Comparison of ENCODE assay signal across 20 cellular contexts in genomic region chr2:71783815-71784214, GRCh38.
DNase-seq lines count a peak whose midpoint lies in the region; ATAC-seq and TF ChIP-seq lines count a peak whose summit lies in the region.
"Had no signal": no experiment of that assay in that cellular context is flagged by ENCODE, and none has a peak within 500 bp of the region (broad histone marks: within the 10 kb centered on the region; RNA-seq: fewer than 3 reads in every experiment).

No MANE protein-coding gene starts in this region.

- no peaks in the 10 kb centered on the region for H3K9me2 ChIP-seq in PC-9 (ENCODE audit: insufficient read depth)

- peak; percentile 50 for DNase-seq in activated effector memory CD4-positive, alpha-beta T cell treated with anti-CD3 and anti-CD28 coated beads, Interleukin-2, amount 50 U/mL, for 16 hours
- no peak for DNase-seq in activated effector memory CD4-positive, alpha-beta T cell treated with Interleukin-2 at 50 U/mL for 16 hours
- DNase-seq in PC-9 (no peak), lung (ENCODE audit: low spot score) (peak; percentile 11), type B pancreatic cell (ENCODE audit: extremely low spot score, unreplicated experiment) (peak; percentile 13), upper lobe of right lung (no peak), caudate nucleus (lab: John Stamatoyannopoulos, UW) (no peak), ovary (no peak)
- DNase-seq: Calu3; CD4-positive, alpha-beta memory T cell; GF-D8; GOT3; KG1; NCI-H1105 treated with DMSO at 0.1 percent for 48 hours; NCI-H1694; NCI-H510A; NCI-H774; SHP77 treated with DMSO at 0.1 percent for 48 hours had no signal

- POLR2A ChIA-PET in PC-9 (lab: Charles Lee; ENCODE audit: unreplicated experiment): no interaction called here

- H2AFZ ChIP-seq in PC-9: no peak overlapping the region

- H3F3A ChIP-seq in PC-9 (ENCODE audit: insufficient read depth, low read depth): peaks cover 31% of the 10 kb centered on the region

- H3K9me3 Mint-ChIP-seq in type B pancreatic cell: no peaks in the 10 kb centered on the region
- H3K9me3 Mint-ChIP-seq: CD4-positive, alpha-beta memory T cell had no signal

- CTCF ChIA-PET in PC-9 (lab: Charles Lee): interaction anchor here (0.9 kb wide), 1 partner anchor 14 kb away, joined by 4 read pairs; no protein-coding TSS in a partner anchor

- peak overlapping the region; percentile 42 for H3K27ac Mint-ChIP-seq in type B pancreatic cell
- H3K27ac Mint-ChIP-seq: CD4-positive, alpha-beta memory T cell had no signal

- H3K79me2 ChIP-seq in PC-9 (ENCODE audit: low read depth): no peaks in the 10 kb centered on the region

- no peak overlapping the region for H3K4me3 Mint-ChIP-seq in type B pancreatic cell
- H3K4me3 Mint-ChIP-seq: CD4-positive, alpha-beta memory T cell had no signal

- no TSS peak for BruUV-seq in PC-9 (replicated peaks; lab: Mats Ljungman, UMichigan)

- H3K36me3 Mint-ChIP-seq in type B pancreatic cell: no peaks in the 10 kb centered on the region
- H3K36me3 Mint-ChIP-seq: CD4-positive, alpha-beta memory T cell had no signal

- H3K9me3 ChIP-seq in PC-9 (ENCODE audit: insufficient read depth, low read depth) (no peaks in the 10 kb centered on the region), lung (ENCODE audit: control insufficient read depth in 2 of 2, insufficient read depth in 1 of 2, low read length in 1 of 2) (no peaks in the 10 kb centered on the region), upper lobe of right lung (no peaks in the 10 kb centered on the region), ovary (no peaks in the 10 kb centered on the region)
- H3K9me3 ChIP-seq: BLaER1 had no signal

- TF ChIP-seq CTCF in PC-9 (conservative IDR thresholded peaks at IDR 0.05) (no peak), lung (IDR thresholded peaks at IDR 0.05; ENCODE audit: control extremely low read depth, extremely low read depth) (no peak), type B pancreatic cell (conservative IDR thresholded peaks at IDR 0.05) (no peak), upper lobe of right lung (IDR thresholded peaks at IDR 0.05) (no peak), ovary (IDR thresholded peaks at IDR 0.05) (no peak)

- no peak overlapping the region for H3K4me3 ChIP-seq in PC-9
- H3K4me3 ChIP-seq in lung: no peak overlapping the region
- no peak overlapping the region for H3K4me3 ChIP-seq in upper lobe of right lung
- H3K4me3 ChIP-seq in ovary: no peak overlapping the region
- H3K4me3 ChIP-seq: BLaER1, GM12878 had no signal

- intact Hi-C loops in PC-9 (cut with micrococcal nuclease; ENCODE audit: unreplicated experiment) (loop anchor here (2.0 kb wide), 1 partner anchor 37 kb away; no protein-coding TSS in a partner anchor), upper lobe of right lung (cut with DNase I) (no loop called here), ovary (cut with DNase I) (no loop called here)

- no peaks in the 10 kb centered on the region for H4K20me1 ChIP-seq in PC-9 (ENCODE audit: insufficient read depth)
- H4K20me1 ChIP-seq: BLaER1 had no signal

- 89 to 90% methylated on average over 4 of the region's 4 CpGs for WGBS in lung, 2 donors
- WGBS in ovary, 3 donors: 84 to 95% (median 93%) methylated on average over 4 of the region's 4 CpGs

- peaks cover 41% of the 10 kb centered on the region for H3K4me1 ChIP-seq in PC-9 (replicated peaks; ENCODE audit: insufficient read depth)
- H3K4me1 ChIP-seq in lung (ENCODE audit: control insufficient read depth in 2 of 2, insufficient read depth in 2 of 2, low read length in 2 of 2): no peaks in the 10 kb centered on the region
- H3K4me1 ChIP-seq in upper lobe of right lung: no peaks in the 10 kb centered on the region
- peaks cover 6% of the 10 kb centered on the region for H3K4me1 ChIP-seq in ovary (ENCODE audit: insufficient read depth)
- H3K4me1 ChIP-seq: BLaER1 had no signal

- no peaks in the 10 kb centered on the region for H3K27me3 ChIP-seq in PC-9 (ENCODE audit: insufficient read depth, low read depth)
- H3K27me3 ChIP-seq in lung (ENCODE audit: control insufficient read depth, insufficient read depth): no peaks in the 10 kb centered on the region
- no peaks in the 10 kb centered on the region for H3K27me3 ChIP-seq in upper lobe of right lung
- H3K27me3 ChIP-seq in ovary: no peaks in the 10 kb centered on the region
- H3K27me3 ChIP-seq: BLaER1 had no signal

- H3K36me3 ChIP-seq in PC-9 (ENCODE audit: low read depth): no peaks in the 10 kb centered on the region
- H3K36me3 ChIP-seq in lung (ENCODE audit: control insufficient read depth in 2 of 2, insufficient read depth in 2 of 2, low read length in 2 of 2): no peaks in the 10 kb centered on the region
- no peaks in the 10 kb centered on the region for H3K36me3 ChIP-seq in upper lobe of right lung
- no peaks in the 10 kb centered on the region for H3K36me3 ChIP-seq in ovary
- H3K36me3 ChIP-seq: BLaER1 had no signal

- no peak for TF ChIP-seq POLR2A in ovary (IDR thresholded peaks at IDR 0.05)

- no peak overlapping the region for H3K27ac ChIP-seq in PC-9
- H3K27ac ChIP-seq in lung (ENCODE audit: low read depth in 1 of 2, low read length in 1 of 2): no peak overlapping the region
- no peak overlapping the region for H3K27ac ChIP-seq in upper lobe of right lung
- no peak overlapping the region for H3K27ac ChIP-seq in caudate nucleus (ENCODE audit: low read depth, low read length)
- no peak overlapping the region for H3K27ac ChIP-seq in ovary
- H3K27ac ChIP-seq: BLaER1 had no signal

- TF ChIP-seq EP300 in ovary (IDR thresholded peaks at IDR 0.05): no peak

- ATAC-seq in lung (ENCODE audit: insufficient read depth, low FRiP score) (no peak), upper lobe of right lung (no peak)
- ATAC-seq: GM12878 had no signal

- peak overlapping the region; percentile 10; the same call in 1 of the 2 replicates for H3K4me2 ChIP-seq in PC-9
- H3K4me2 ChIP-seq: BLaER1 had no signal

- peaks cover 23% of the 10 kb centered on the region for H3K4me1 Mint-ChIP-seq in type B pancreatic cell (ENCODE audit: unreplicated experiment)
- H3K4me1 Mint-ChIP-seq: CD4-positive, alpha-beta memory T cell had no signal

- H3K27me3 Mint-ChIP-seq in type B pancreatic cell: no peaks in the 10 kb centered on the region

Comparison
In these comparisons a context has a peak if more than half of its experiments do, and no peak if none do; other contexts are left out.
1. DNase-seq: peak in activated effector memory CD4-positive, alpha-beta T cell treated with anti-CD3 and anti-CD28 coated beads, Interleukin-2, amount 50 U/mL, for 16 hours (single experiment), lung (single experiment) and type B pancreatic cell (single experiment); none in activated effector memory CD4-positive, alpha-beta T cell treated with Interleukin-2 at 50 U/mL for 16 hours (single experiment), PC-9 (0 of 2), upper lobe of right lung (single experiment), caudate nucleus (0 of 61) and ovary (0 of 5).